ENCODE assay signal across 1 cellular context in genomic region chr9:127844821-127845359, GRCh38.
TF ChIP-seq lines count a peak whose summit lies in the region.

No MANE protein-coding gene starts in this region.

TF ChIP-seq in IMR-90, 13 proteins besides CTCF, POLR2A, EP300 and RAD21:
- TF ChIP-seq ELK1 (IDR thresholded peaks at IDR 0.05; ENCODE audit: borderline replicate concordance, low read depth, low read length): no peak
- no peak for TF ChIP-seq USF2 (IDR thresholded peaks at IDR 0.05; ENCODE audit: low read depth, low read length)
- TF ChIP-seq RCOR1 (IDR thresholded peaks at IDR 0.05; ENCODE audit: insufficient replicate concordance, low read length): no peak
- no peak for TF ChIP-seq RFX5 (IDR thresholded peaks at IDR 0.05; ENCODE audit: low read depth, low read length)
- no peak for TF ChIP-seq MXI1 (IDR thresholded peaks at IDR 0.05; ENCODE audit: borderline replicate concordance, low read depth, low read length)
- TF ChIP-seq MAZ (IDR thresholded peaks at IDR 0.05; ENCODE audit: borderline replicate concordance, low read depth, low read length): no peak
- no peak for TF ChIP-seq SMC3 (IDR thresholded peaks at IDR 0.05; ENCODE audit: low read depth, low read length)
- TF ChIP-seq FOS (IDR thresholded peaks at IDR 0.05; ENCODE audit: low read depth, low read length): no peak
- no peak for TF ChIP-seq CHD1 (IDR thresholded peaks at IDR 0.05; ENCODE audit: low read depth, low read length)
